22 cellular contexts compared by ENCODE assay signal in genomic region chr3:178787960-178788359, GRCh38.
"Had no signal": no experiment of that assay in that cellular context is flagged by ENCODE, and none has a peak within 500 bp of the region (broad histone marks: within the 10 kb centered on the region; RNA-seq: fewer than 3 reads in every experiment).

No MANE protein-coding gene starts in this region.

- H3K36me3 ChIP-seq: adrenal gland, SJSA1 had no signal

- H3K4me3 Mint-ChIP-seq: activated CD8-positive, alpha-beta T cell treated with anti-CD3 and anti-CD28 coated beads, Interleukin-2, amount 10 ng/mL, durations not matched to agents 7 days and 5 days; activated naive CD8-positive, alpha-beta T cell treated with anti-CD3 and anti-CD28 coated beads, Interleukin-2, amount 10 ng/mL, durations not matched to agents 7 days and 5 days; WTC11 had no signal

- H3K9me3 Mint-ChIP-seq: WTC11 had no signal

- H3K27me3 Mint-ChIP-seq: activated naive CD8-positive, alpha-beta T cell treated with anti-CD3 and anti-CD28 coated beads, Interleukin-2, amount 10 ng/mL, durations not matched to agents 7 days and 5 days had no signal

- H3K27ac Mint-ChIP-seq: activated CD8-positive, alpha-beta T cell treated with anti-CD3 and anti-CD28 coated beads, Interleukin-2, amount 10 ng/mL, durations not matched to agents 7 days and 5 days; activated naive CD8-positive, alpha-beta T cell treated with anti-CD3 and anti-CD28 coated beads, Interleukin-2, amount 10 ng/mL, durations not matched to agents 7 days and 5 days; WTC11 had no signal

- H3K4me3 ChIP-seq: adrenal gland, SJSA1 had no signal

- H3K4me1 ChIP-seq: adrenal gland, SJSA1 had no signal

- H3K9me3 ChIP-seq: adrenal gland, SJSA1 had no signal

- H3K4me1 Mint-ChIP-seq: activated naive CD8-positive, alpha-beta T cell treated with anti-CD3 and anti-CD28 coated beads, Interleukin-2, amount 10 ng/mL, durations not matched to agents 7 days and 5 days had no signal

- DNase-seq: activated CD4-positive, alpha-beta T cell treated with anti-CD3 and anti-CD28 coated beads for 48 hours; activated CD4-positive, alpha-beta T cell treated with anti-CD3 and anti-CD28 coated beads, Interleukin-2, amount 50 U/mL, for 4 hours; activated CD4-positive, CD25-positive, alpha-beta regulatory T cell treated with anti-CD3 and anti-CD28 coated beads, Interleukin-2, amount 50 U/mL, for 72 hours; activated CD8-positive, alpha-beta memory T cell treated with anti-CD3 and anti-CD28 coated beads, Interleukin-2, amount 50 U/mL, for 48 hours; activated CD8-positive, alpha-beta T cell treated with anti-CD3 and anti-CD28 coated beads, Interleukin-2, amount 10 ng/mL, durations not matched to agents 7 days and 5 days; activated naive CD4-positive, alpha-beta T cell treated with anti-CD3 and anti-CD28 coated beads, Interleukin-2, amount 50 U/mL, for 16 hours; activated naive CD8-positive, alpha-beta T cell treated with anti-CD3 and anti-CD28 coated beads, Interleukin-2, amount 10 ng/mL, durations not matched to agents 7 days and 5 days; activated T-cell treated with anti-CD3 and anti-CD28 coated beads, Interleukin-2, amount 50 U/mL, for 1 hour; adrenal gland; anterior cingulate cortex; cerebellar nuclear complex; Karpas-422; NCI-H1105; NCI-H1930; NCI-H2107; NCI-H510A treated with DMSO at 0.1 percent for 48 hours; PC-3; SHP77; SW 1271 had no signal

- H3K27me3 ChIP-seq: adrenal gland, SJSA1 had no signal

- H3K36me3 Mint-ChIP-seq: activated naive CD8-positive, alpha-beta T cell treated with anti-CD3 and anti-CD28 coated beads, Interleukin-2, amount 10 ng/mL, durations not matched to agents 7 days and 5 days had no signal

- ATAC-seq: activated CD8-positive, alpha-beta T cell treated with anti-CD3 and anti-CD28 coated beads, Interleukin-2, amount 10 ng/mL, durations not matched to agents 7 days and 5 days; PC-3; SK-N-SH treated with all-trans-retinoic acid at 6 μM for 48 hours; WTC11 had no signal

- H3K27ac ChIP-seq: adrenal gland, SJSA1 had no signal
